Comparison of ENCODE assay signal across 15 cellular contexts in genomic region chr13:101346161-101346560, GRCh38.
DNase-seq lines count a peak whose midpoint lies in the region; ATAC-seq and TF ChIP-seq lines count a peak whose summit lies in the region.
"Had no signal": no experiment of that assay in that cellular context is flagged by ENCODE, and none has a peak within 500 bp of the region (broad histone marks: within the 10 kb centered on the region; RNA-seq: fewer than 3 reads in every experiment).

No MANE protein-coding gene starts in this region.

- no peak overlapping the region for H3K4me3 ChIP-seq in IMR-90 (ENCODE audit: insufficient read depth, low read depth, low read length)
- H3K4me3 ChIP-seq in brain microvascular endothelial cell (ENCODE audit: low read depth, low read length): no peak overlapping the region
- no peak overlapping the region for H3K4me3 ChIP-seq in smooth muscle cell
- H3K4me3 ChIP-seq in coronary artery: no peak overlapping the region
- H3K4me3 ChIP-seq: HAP-1 had no signal

- no peak for TF ChIP-seq POLR2A in IMR-90 (IDR thresholded peaks at IDR 0.05; ENCODE audit: low read depth, low read length)

- no CpG with 5 or more reads among the region's 4 CpGs for WGBS in IMR-90 (ENCODE audit: extremely low coverage in 2 of 2, insufficient read length in 1 of 2), 2 experiments
- WGBS in smooth muscle cell (ENCODE audit: low lambda C conversion rate): 60% methylated on average over 4 of the region's 4 CpGs

- H2AFZ ChIP-seq in IMR-90 (replicated peaks; ENCODE audit: low read length, poor library complexity) (no peak overlapping the region), smooth muscle cell (ENCODE audit: low read depth) (no peak overlapping the region)

- H3K9me3 ChIP-seq in IMR-90 (ENCODE audit: control insufficient read depth, insufficient read depth, low read length) (peaks cover 1% of the 10 kb centered on the region; the same call in 1 of the 2 replicates), smooth muscle cell (replicated peaks; ENCODE audit: low read depth) (no peaks in the 10 kb centered on the region)
- H3K9me3 ChIP-seq: Caco-2, HAP-1 had no signal

- no peak overlapping the region for H4K91ac ChIP-seq in IMR-90 (ENCODE audit: insufficient read depth, low read depth, low read length)

- TF ChIP-seq CTCF in IMR-90 (conservative IDR thresholded peaks at IDR 0.05; ENCODE audit: low read depth, low read length) (no peak), brain microvascular endothelial cell (IDR thresholded peaks at IDR 0.05; ENCODE audit: low read depth, low read length, missing control alignments) (no peak), smooth muscle cell (IDR thresholded peaks at IDR 0.05; ENCODE audit: borderline replicate concordance, insufficient read depth, poor library complexity, severe bottlenecking) (no peak), coronary artery (IDR thresholded peaks at IDR 0.05) (no peak)

- no peak overlapping the region for H2AK5ac ChIP-seq in IMR-90 (ENCODE audit: low read depth, low read length)

- peak; percentile 8 for DNase-seq in ELR (ENCODE audit: low read depth)
- DNase-seq in IMR-90: peak; percentile 22
- peak; percentile 15 for DNase-seq in brain microvascular endothelial cell
- DNase-seq in smooth muscle cell (lab: John Stamatoyannopoulos, UW; ENCODE audit: unreplicated experiment): no peak
- DNase-seq in coronary artery (ENCODE audit: low spot score): no peak
- DNase-seq in caudate nucleus (lab: John Stamatoyannopoulos, UW): no peak
- DNase-seq in SKM-1 (lab: John Stamatoyannopoulos, UW; ENCODE audit: unreplicated experiment): no peak
- DNase-seq: ACHN; AML-193; Caco-2; CD4-positive, alpha-beta T cell had no signal

- no peak for ATAC-seq in IMR-90 (ENCODE audit: low read depth)
- ATAC-seq in HG03378 (IDR thresholded peaks at IDR 0.05; ENCODE audit: unreplicated experiment): no peak

- POLR2A ChIA-PET in IMR-90 (lab: Charles Lee; ENCODE audit: unreplicated experiment): no interaction called here

- H4K8ac ChIP-seq in IMR-90 (ENCODE audit: low read depth in 2 of 2, low read length in 2 of 2): no peak overlapping the region

- H3K9ac ChIP-seq in IMR-90 (ENCODE audit: low read depth, low read length) (no peak overlapping the region), smooth muscle cell (ENCODE audit: low read depth) (peak overlapping the region; percentile 6)
- H3K9ac ChIP-seq: KMS-11 had no signal

- H3K4me1 ChIP-seq in IMR-90 (ENCODE audit: control insufficient read depth, insufficient read depth, low read length) (no peaks in the 10 kb centered on the region), smooth muscle cell (ENCODE audit: low read depth) (no peaks in the 10 kb centered on the region)
- H3K4me1 ChIP-seq: Caco-2, HAP-1 had no signal

- no peak overlapping the region for H2BK15ac ChIP-seq in IMR-90 (ENCODE audit: low read depth, low read length)

- in situ Hi-C loops in IMR-90 (cut with MboI; ENCODE audit: low sequenced_read_pairs): no loop called here
- in situ Hi-C loops in brain microvascular endothelial cell (cut with HindIII; ENCODE audit: low pct_ligation_motif_present, low sequenced_read_pairs): no loop called here

- H2BK5ac ChIP-seq in IMR-90 (ENCODE audit: low read depth, low read length, poor library complexity, severe bottlenecking): no peak overlapping the region

- H4K20me1 ChIP-seq in IMR-90 (ENCODE audit: insufficient read depth, low read length) (no peaks in the 10 kb centered on the region), smooth muscle cell (ENCODE audit: low read depth) (no peaks in the 10 kb centered on the region)

- no peak overlapping the region for H3K18ac ChIP-seq in IMR-90 (ENCODE audit: low read depth, low read length)

- H3K36me3 ChIP-seq in IMR-90 (ENCODE audit: control insufficient read depth, insufficient read depth, low read length) (no peaks in the 10 kb centered on the region), brain microvascular endothelial cell (replicated peaks) (no peaks in the 10 kb centered on the region), smooth muscle cell (ENCODE audit: low read depth) (no peaks in the 10 kb centered on the region)
- H3K36me3 ChIP-seq: HAP-1 had no signal

- CTCF ChIA-PET in IMR-90 (lab: Yijun Ruan, JAX): no interaction called here

- H3K4ac ChIP-seq in IMR-90 (ENCODE audit: low read depth, low read length): no peak overlapping the region

- no peak overlapping the region for H4K5ac ChIP-seq in IMR-90 (ENCODE audit: low read depth, low read length)

- no peaks in the 10 kb centered on the region for H3K79me1 ChIP-seq in IMR-90 (ENCODE audit: low read depth in 1 of 2, low read length in 2 of 2)

- no peak overlapping the region for H3K56ac ChIP-seq in IMR-90 (ENCODE audit: extremely low read depth, insufficient read depth, low read length)

- H3K4me2 ChIP-seq in IMR-90 (ENCODE audit: low read depth, low read length) (no peak overlapping the region), smooth muscle cell (peak overlapping the region; percentile 10)
- H3K4me2 ChIP-seq: KMS-11 had no signal

- no peak overlapping the region for H3K23ac ChIP-seq in IMR-90 (ENCODE audit: low read depth, low read length)

- no peaks in the 10 kb centered on the region for H3K27me3 ChIP-seq in IMR-90 (ENCODE audit: control insufficient read depth, insufficient read depth, low read length)
- no peaks in the 10 kb centered on the region for H3K27me3 ChIP-seq in brain microvascular endothelial cell (replicated peaks)
- no peaks in the 10 kb centered on the region for H3K27me3 ChIP-seq in smooth muscle cell (ENCODE audit: low read depth)

- no peaks in the 10 kb centered on the region for H3F3A ChIP-seq in smooth muscle cell (ENCODE audit: low read depth)

- H3K27ac ChIP-seq in IMR-90 (ENCODE audit: insufficient read depth, low read length) (no peak overlapping the region), brain microvascular endothelial cell (peak overlapping the region; percentile 3), smooth muscle cell (ENCODE audit: low read depth) (peak overlapping the region; percentile 77), coronary artery (no peak overlapping the region), caudate nucleus (ENCODE audit: low read depth, low read length) (no peak overlapping the region)
- H3K27ac ChIP-seq: C4-2B, KMS-11 had no signal

- H3K79me2 ChIP-seq in smooth muscle cell (ENCODE audit: low read depth): no peaks in the 10 kb centered on the region

- H3K14ac ChIP-seq in IMR-90 (replicated peaks; ENCODE audit: low read depth, low read length): no peak overlapping the region

- dilution Hi-C loops in IMR-90 (cut with HindIII; ENCODE audit: low sequenced_read_pairs, unreplicated experiment): no loop called here

- no peak overlapping the region for H2BK120ac ChIP-seq in IMR-90 (ENCODE audit: low read depth, low read length)

- TF ChIP-seq RAD21 in IMR-90 (IDR thresholded peaks at IDR 0.05; ENCODE audit: low read length): no peak

- intact Hi-C loops in IMR-90 (cut with micrococcal nuclease): no loop called here

- BruUV-seq in IMR-90 (replicated peaks; lab: Mats Ljungman, UMichigan): no TSS peak

- no peaks in the 10 kb centered on the region for H3K9me1 ChIP-seq in IMR-90 (ENCODE audit: insufficient read depth, low read length)

- H2AK9ac ChIP-seq in IMR-90 (replicated peaks; ENCODE audit: low read depth, low read length, poor library complexity): no peak overlapping the region

- H2BK20ac ChIP-seq in IMR-90 (ENCODE audit: low read depth, low read length): no peak overlapping the region

TF ChIP-seq in IMR-90, 13 proteins besides CTCF, POLR2A, EP300 and RAD21:
- TF ChIP-seq MAFK (IDR thresholded peaks at IDR 0.05; ENCODE audit: low read depth, low read length) (no peak), MAZ (IDR thresholded peaks at IDR 0.05; ENCODE audit: borderline replicate concordance, low read depth, low read length) (no peak), RFX5 (IDR thresholded peaks at IDR 0.05; ENCODE audit: low read depth, low read length) (no peak)

Comparison
In these comparisons a context has a peak if more than half of its experiments do, and no peak if none do; other contexts are left out.
1. DNase-seq: peak in ELR (single experiment), IMR-90 (single experiment) and brain microvascular endothelial cell (single experiment); none in smooth muscle cell (single experiment), coronary artery (single experiment), caudate nucleus (0 of 61) and SKM-1 (single experiment).
2. H3K27ac ChIP-seq: peak in brain microvascular endothelial cell (single experiment) and smooth muscle cell (single experiment); none in IMR-90 (single experiment), coronary artery (0 of 2) and caudate nucleus (single experiment).